9 cellular contexts compared by ENCODE assay signal in the genomic region with DNA sequence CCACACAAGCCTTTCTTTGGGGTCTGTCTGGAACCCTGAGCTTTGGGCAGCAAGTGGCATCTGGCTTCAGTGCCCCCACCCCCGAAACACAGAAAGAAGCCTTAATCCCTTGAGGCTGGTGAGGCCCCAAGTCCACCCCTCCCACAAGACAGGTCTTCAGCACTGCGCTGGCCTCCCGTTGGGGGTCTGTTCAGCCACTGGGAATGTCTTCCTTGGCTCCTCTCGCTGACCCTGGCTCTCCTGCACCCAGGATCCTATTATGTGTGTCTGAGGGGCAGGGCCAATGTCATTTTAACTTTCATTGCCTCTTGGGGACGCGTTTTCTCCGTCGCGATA. TPM values are rescaled to one million over a fixed set of nuclear protein-coding genes. Genes with fewer than 3 reads are reported as not detected.
DNase-seq lines count a peak whose midpoint lies in the region; ATAC-seq and TF ChIP-seq lines count a peak whose summit lies in the region.
"Had no signal": no experiment of that assay in that cellular context is flagged by ENCODE, and none has a peak within 500 bp of the region (broad histone marks: within the 10 kb centered on the region; RNA-seq: fewer than 3 reads in every experiment).

No MANE protein-coding gene starts in this region.

- no peaks in the 10 kb centered on the region for H3K27me3 ChIP-seq in left ventricle myocardium inferior (ENCODE audit: low read depth)
- H3K27me3 ChIP-seq in muscle layer of duodenum (ENCODE audit: low read depth, low read length), result no peaks in the 10 kb centered on the region

- H3K9me3 ChIP-seq in left ventricle myocardium inferior (replicated peaks) (no peaks in the 10 kb centered on the region), muscle layer of duodenum (ENCODE audit: control insufficient read depth in 1 of 2, low read length in 2 of 2) (no peaks in the 10 kb centered on the region)

- H3K4me3 ChIP-seq in left ventricle myocardium inferior, result peak overlapping the region; percentile 65
- peak overlapping the region; percentile 69 to 76 for H3K4me3 ChIP-seq in muscle layer of duodenum (ENCODE audit: low read depth in 1 of 2, low read length in 2 of 2)

- peaks cover 13% of the 10 kb centered on the region for H3K36me3 Mint-ChIP-seq in chondrocyte (ENCODE audit: low read depth)

- H3K4me3 Mint-ChIP-seq in chondrocyte (ENCODE audit: unreplicated experiment), result peak overlapping the region; percentile 76

- H3K4me1 ChIP-seq in left ventricle myocardium inferior (peaks cover 25% of the 10 kb centered on the region), muscle layer of duodenum (ENCODE audit: control insufficient read depth in 1 of 2, insufficient read depth in 2 of 2, low read length in 2 of 2) (peaks cover 8 to 24% of the 10 kb centered on the region in 2 donors)

- DNase-seq in left ventricle myocardium inferior, result no peak
- DNase-seq in cardiac septum (ENCODE audit: low spot score), result no peak
- no peak for DNase-seq in chondrocyte (ENCODE audit: low spot score)
- no peak for DNase-seq in mesenteric fat pad (ENCODE audit: low spot score)
- DNase-seq in cerebellum (ENCODE audit: low spot score), result no peak

- ATAC-seq in HG03460 (IDR thresholded peaks at IDR 0.05; ENCODE audit: unreplicated experiment), result no peak
- ATAC-seq in HG02763 (IDR thresholded peaks at IDR 0.05; ENCODE audit: unreplicated experiment), result no peak

- no peak for TF ChIP-seq CTCF in left ventricle myocardium inferior (IDR thresholded peaks at IDR 0.05; ENCODE audit: borderline replicate concordance)
- TF ChIP-seq CTCF in chondrocyte (IDR thresholded peaks at IDR 0.05), result no peak

- H3K27ac ChIP-seq in left ventricle myocardium inferior (replicated peaks), result peak overlapping the region; percentile 60
- no peak overlapping the region for H3K27ac ChIP-seq in muscle layer of duodenum (ENCODE audit: low read length)

- peaks cover 2% of the 10 kb centered on the region for H3K27me3 Mint-ChIP-seq in chondrocyte (ENCODE audit: low read depth)

- H3K9me3 Mint-ChIP-seq in chondrocyte (ENCODE audit: low read depth), result no peaks in the 10 kb centered on the region

- H3K36me3 ChIP-seq in left ventricle myocardium inferior (peaks cover 22% of the 10 kb centered on the region), muscle layer of duodenum (ENCODE audit: control insufficient read depth in 1 of 2, insufficient read depth in 2 of 2, low read length in 2 of 2) (peaks cover 4 to 22% of the 10 kb centered on the region in 2 donors)

- intact Hi-C loops in left ventricle myocardium inferior (cut with micrococcal nuclease), result loop anchor here (10.0 kb wide), 1 partner anchor 53 kb away; the partner anchor contains the start of gene IL6R
- intact Hi-C loops in cardiac septum (cut with DNase I), result no loop called here

- H3K27ac Mint-ChIP-seq in chondrocyte (ENCODE audit: unreplicated experiment), result no peak overlapping the region

- peaks cover 24% of the 10 kb centered on the region for H3K4me1 Mint-ChIP-seq in chondrocyte (ENCODE audit: low read depth)

RNA-seq across cellular contexts. Expression of gene ATP8B2, which starts 26.9 kb away (rescaled TPM):
- total RNA-seq in left ventricle myocardium inferior (11.8 TPM), cardiac septum (22.5 TPM), chondrocyte (83.1 to 133 TPM (median 86.6 TPM) in 3 replicates), mesenteric fat pad (38.7 TPM), cerebellum (39.7 TPM)

RNA-seq across cellular contexts. Expression of gene AQP10, which starts 31.3 kb away (rescaled TPM):
- total RNA-seq in left ventricle myocardium inferior, result 0.16 TPM
- total RNA-seq in cardiac septum, result 0.70 TPM
- total RNA-seq in chondrocyte, result not detected in 3 replicates
- not detected for total RNA-seq in mesenteric fat pad
- not detected for total RNA-seq in cerebellum
- total RNA-seq: myocyte had no signal

RNA-seq across cellular contexts. Expression of gene IL6R, which starts 52.9 kb away (rescaled TPM):
- total RNA-seq in left ventricle myocardium inferior (10.5 TPM), cardiac septum (5.2 TPM), chondrocyte (1.1 to 1.4 TPM (median 1.3 TPM) in 3 replicates), mesenteric fat pad (35.6 TPM), cerebellum (4.7 TPM)
